ENCODE assay signal across 26 cellular contexts in genomic region chr20:60269571-60270162, GRCh38.
"Had no signal": no experiment of that assay in that cellular context is flagged by ENCODE, and none has a peak within 500 bp of the region (broad histone marks: within the 10 kb centered on the region; RNA-seq: fewer than 3 reads in every experiment).

No MANE protein-coding gene starts in this region.

- ATAC-seq: activated CD8-positive, alpha-beta memory T cell treated with anti-CD3 and anti-CD28 coated beads, Interleukin-2, amount 10 ng/mL, durations not matched to agents 7 days and 5 days; K562; Panc1; Right ventricle myocardium inferior; T-cell; WTC11 had no signal

- H3K27me3 Mint-ChIP-seq: activated CD4-positive, alpha-beta T cell treated with anti-CD3 and anti-CD28 coated beads, Interleukin-2, amount 10 ng/mL, durations not matched to agents 24 days and 14 days; activated CD8-positive, alpha-beta memory T cell treated with anti-CD3 and anti-CD28 coated beads, Interleukin-2, amount 10 ng/mL, durations not matched to agents 7 days and 5 days; central memory CD8-positive, alpha-beta T cell had no signal

- H3K4me3 ChIP-seq: K562, SK-N-MC had no signal

- H3K27ac ChIP-seq: SK-N-MC had no signal

- H3K4me1 Mint-ChIP-seq: central memory CD8-positive, alpha-beta T cell had no signal

- H3K4me3 Mint-ChIP-seq: activated CD4-positive, alpha-beta T cell treated with anti-CD3 and anti-CD28 coated beads, Interleukin-2, amount 10 ng/mL, durations not matched to agents 24 days and 14 days; activated CD8-positive, alpha-beta memory T cell treated with anti-CD3 and anti-CD28 coated beads, Interleukin-2, amount 10 ng/mL, durations not matched to agents 7 days and 5 days; activated naive CD8-positive, alpha-beta T cell; activated T-cell treated with anti-CD3 and anti-CD28 coated beads, Interleukin-2, amount 50 U/mL, for 24 hours; activated T-helper 1 cell treated with anti-CD3 and anti-CD28 coated beads, Interleukin-12 subunit alpha, Interleukin-12 subunit beta, Interleukin-2, Interleukin-4 antibody, amounts not matched to agents 30 ng/mL and 10 ng/mL and 1 ng/mL, durations not matched to agents 14 hours and 24 hours and 36 hours; brain; central memory CD8-positive, alpha-beta T cell; T-cell; WTC11 had no signal

- H3K36me3 Mint-ChIP-seq: activated CD8-positive, alpha-beta memory T cell treated with anti-CD3 and anti-CD28 coated beads, Interleukin-2, amount 10 ng/mL, durations not matched to agents 7 days and 5 days; activated naive CD8-positive, alpha-beta T cell; brain; T-cell had no signal

- H3K27ac Mint-ChIP-seq: activated CD4-positive, alpha-beta T cell treated with anti-CD3 and anti-CD28 coated beads, Interleukin-2, amount 10 ng/mL, durations not matched to agents 24 days and 14 days; activated CD8-positive, alpha-beta memory T cell treated with anti-CD3 and anti-CD28 coated beads, Interleukin-2, amount 10 ng/mL, durations not matched to agents 7 days and 5 days; activated naive CD8-positive, alpha-beta T cell; activated T-cell treated with anti-CD3 and anti-CD28 coated beads, Interleukin-2, amount 50 U/mL, for 24 hours; activated T-helper 1 cell treated with anti-CD3 and anti-CD28 coated beads, Interleukin-12 subunit alpha, Interleukin-12 subunit beta, Interleukin-2, Interleukin-4 antibody, amounts not matched to agents 30 ng/mL and 10 ng/mL and 1 ng/mL, durations not matched to agents 14 hours and 24 hours and 36 hours; WTC11 had no signal

- H3K9me3 Mint-ChIP-seq: activated CD4-positive, alpha-beta T cell treated with anti-CD3 and anti-CD28 coated beads, Interleukin-2, amount 10 ng/mL, durations not matched to agents 24 days and 14 days; activated T-cell treated with anti-CD3 and anti-CD28 coated beads, Interleukin-2, amount 50 U/mL, for 24 hours; activated T-helper 1 cell treated with anti-CD3 and anti-CD28 coated beads, Interleukin-12 subunit alpha, Interleukin-12 subunit beta, Interleukin-2, Interleukin-4 antibody, amounts not matched to agents 30 ng/mL and 10 ng/mL and 1 ng/mL, durations not matched to agents 14 hours and 24 hours and 36 hours; central memory CD8-positive, alpha-beta T cell had no signal

- DNase-seq: activated CD4-positive, alpha-beta T cell treated with anti-CD3 and anti-CD28 coated beads, Interleukin-2, amount 10 ng/mL, durations not matched to agents 24 days and 14 days; activated CD4-positive, alpha-beta T cell treated with anti-CD3 and anti-CD28 coated beads, Interleukin-2, amount 50 U/mL, for 48 hours; activated CD4-positive, CD25-positive, alpha-beta regulatory T cell treated with anti-CD3 and anti-CD28 coated beads, Interleukin-2, amount 50 U/mL, for 72 hours; activated CD8-positive, alpha-beta memory T cell treated with anti-CD3 and anti-CD28 coated beads, Interleukin-2, amount 10 ng/mL, durations not matched to agents 7 days and 5 days; activated effector memory CD4-positive, alpha-beta T cell treated with Interleukin-2 at 50 U/mL for 16 hours; activated naive CD4-positive, alpha-beta T cell treated with Interleukin-2 at 50 U/mL for 16 hours; activated T-cell treated with anti-CD3 and anti-CD28 coated beads, Interleukin-2, amount 50 U/mL, for 24 hours; amygdala; Kasumi-1; NCI-H1930; NCI-H510A treated with DMSO at 0.1 percent for 48 hours; NCI-H774; NK-92 treated with Interleukin-12 subunit alpha and Interleukin-12 subunit beta, amount 100 ng/mL, for 24 hours; OCI-M1; RPMI8226; T-cell; T-helper 2 cell had no signal
